In the genomic region with DNA sequence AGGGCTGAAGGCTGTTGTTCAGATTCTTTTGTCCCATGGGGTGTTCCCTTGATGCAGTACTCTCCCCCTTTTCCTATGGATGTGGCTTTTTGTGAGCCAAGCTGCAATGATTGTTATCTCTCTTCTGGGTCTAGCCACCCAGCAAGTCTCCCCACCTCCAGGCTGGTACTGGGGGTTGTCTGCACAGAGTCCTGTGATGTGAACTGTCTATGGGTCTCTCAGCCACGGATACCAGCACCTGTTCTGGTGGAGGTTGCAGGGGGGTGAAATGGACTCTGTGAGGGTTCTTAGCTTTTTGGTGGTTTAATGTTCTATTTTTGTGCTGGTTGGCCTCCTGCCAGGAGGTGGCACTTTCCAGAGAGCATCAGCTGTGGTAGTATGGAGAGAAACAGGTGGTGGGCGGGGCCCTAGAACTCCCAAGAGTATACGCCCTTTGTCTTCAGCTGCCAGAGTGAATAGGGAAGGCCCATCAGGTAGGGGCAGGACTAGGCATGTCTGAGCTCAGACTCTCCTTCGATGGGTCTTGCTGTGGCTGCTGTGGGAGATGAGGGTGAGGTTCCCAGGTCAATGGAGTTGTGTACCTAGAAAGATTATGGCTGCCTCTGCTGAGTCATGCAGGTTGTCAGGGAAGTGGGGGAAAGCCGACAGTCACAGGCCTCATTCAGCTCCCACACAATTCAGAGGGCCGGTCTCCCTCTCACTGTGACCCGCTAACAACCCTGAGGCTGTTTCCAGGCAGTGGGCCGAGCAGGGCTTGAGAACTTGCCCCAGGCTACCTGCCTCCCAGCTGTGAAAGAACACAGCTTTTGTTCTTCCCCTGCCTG, we compare ENCODE assay signal across 8 cellular contexts.
DNase-seq lines count a peak whose midpoint lies in the region; ATAC-seq and TF ChIP-seq lines count a peak whose summit lies in the region.
"Not testable (repeated sequence)": the region's sequence is repeated elsewhere in the genome, so short reads cannot be mapped to it uniquely, and the experiment has no call there.

No MANE protein-coding gene starts in this region.

- not testable (repeated sequence) for H2AFZ ChIP-seq in H9 (ENCODE audit: low read length)

- H4K8ac ChIP-seq in H9 (replicated peaks; ENCODE audit: insufficient read length, low read depth, low read length), result not testable (repeated sequence)

- H3K36me3 Mint-ChIP-seq in H9 (ENCODE audit: insufficient read depth in 1 of 3, low read depth in 3 of 3), result peaks cover 13 to 45% (median 17%) of the 10 kb centered on the region in 3 experiments
- H3K36me3 Mint-ChIP-seq in activated CD4-positive, alpha-beta T cell treated with anti-CD3 and anti-CD28 coated beads for 36 hours (ENCODE audit: low read depth), result not testable (repeated sequence)

- H2BK15ac ChIP-seq in H9 (ENCODE audit: low read depth, low read length), result not testable (repeated sequence)

- H3K79me1 ChIP-seq in H9 (ENCODE audit: insufficient read depth, low read depth, low read length, poor library complexity, severe bottlenecking), result not testable (repeated sequence)

- H4K5ac ChIP-seq in H9 (ENCODE audit: insufficient read length, low read depth, low read length), result not testable (repeated sequence)

- peaks cover 34 to 37% of the 10 kb centered on the region in 2 experiments for H3K9me3 Mint-ChIP-seq in H9
- H3K9me3 Mint-ChIP-seq in activated CD4-positive, alpha-beta T cell treated with anti-CD3 and anti-CD28 coated beads for 36 hours (ENCODE audit: low read depth), result not testable (repeated sequence)

- H3K4ac ChIP-seq in H9 (ENCODE audit: low read depth, low read length), result not testable (repeated sequence)

- peak overlapping the region; percentile 75 for H3K14ac ChIP-seq in H9 (ENCODE audit: insufficient read depth, low read length)

- H3K4me1 Mint-ChIP-seq in H9, result peaks cover 16 to 20% of the 10 kb centered on the region in 2 experiments
- peaks cover 11% of the 10 kb centered on the region for H3K4me1 Mint-ChIP-seq in activated CD4-positive, alpha-beta T cell treated with anti-CD3 and anti-CD28 coated beads for 36 hours

- H3K56ac ChIP-seq in H9 (ENCODE audit: insufficient read length, low read depth, low read length), result not testable (repeated sequence)

- H3K4me1 ChIP-seq in H9 (ENCODE audit: insufficient read depth, low read length), result not testable (repeated sequence)

- H3T11ph ChIP-seq in H9 (ENCODE audit: low read length), result not testable (repeated sequence)

- not testable (repeated sequence) for H3K79me2 ChIP-seq in H9 (ENCODE audit: insufficient read depth, low read length)

- not testable (repeated sequence) for H2BK12ac ChIP-seq in H9 (ENCODE audit: insufficient read length, low read depth, low read length)

- H2BK5ac ChIP-seq in H9 (ENCODE audit: insufficient read length, low read length), result not testable (repeated sequence)

- not testable (repeated sequence) for H4K20me1 ChIP-seq in H9 (ENCODE audit: control insufficient read depth, insufficient read depth, insufficient read length)

- peak overlapping the region; percentile 57 for H2BK120ac ChIP-seq in H9 (ENCODE audit: low read depth, low read length, poor library complexity, severe bottlenecking)

- not testable (repeated sequence) for H3K23me2 ChIP-seq in H9 (ENCODE audit: insufficient read length, low read depth, low read length, poor library complexity, severe bottlenecking)

- no CpG with 5 or more reads among the region's 8 CpGs for WGBS in H9 (ENCODE audit: extremely low coverage, insufficient read length, low lambda C conversion rate)

- H3K9ac ChIP-seq in H9 (ENCODE audit: extremely low read depth, insufficient read length, low read length), result not testable (repeated sequence)

- POLR2A ChIA-PET in activated CD4-positive, alpha-beta T cell treated with anti-CD3 and anti-CD28 coated beads for 36 hours (lab: Charles Lee), result not testable (repeated sequence)

- H3K18ac ChIP-seq in H9 (ENCODE audit: insufficient read length, low read depth, low read length), result peak overlapping the region; percentile 82

- not testable (repeated sequence) for H4K91ac ChIP-seq in H9 (ENCODE audit: insufficient read length, low read depth, low read length)

- CTCF ChIA-PET in activated CD4-positive, alpha-beta T cell treated with anti-CD3 and anti-CD28 coated beads for 36 hours (lab: Charles Lee), result interaction anchor here (0.6 to 1.4 kb wide), 2 partner anchors 145 to 156 kb away, joined by 3 read pairs; no protein-coding TSS in a partner anchor

- not testable (repeated sequence) for H3K4me2 ChIP-seq in H9 (ENCODE audit: insufficient read depth, insufficient read length, low read length)

- H3K27me3 ChIP-seq in H9 (ENCODE audit: insufficient read depth, low read length), result not testable (repeated sequence)

- H3K27ac ChIP-seq in H9 (ENCODE audit: insufficient read length, low read depth, low read length), result peak overlapping the region; percentile 32

- ATAC-seq in activated CD4-positive, alpha-beta T cell treated with anti-CD3 and anti-CD28 coated beads for 36 hours, result not testable (repeated sequence)
- peak; percentile 84 for ATAC-seq in esophagus mucosa

- not testable (repeated sequence) for H2AK5ac ChIP-seq in H9 (ENCODE audit: insufficient read length, low read length)

- H3K27ac Mint-ChIP-seq in H9, result peak overlapping the region in 1 of 3 experiments; percentile 89; a peak in 3 of 7 replicates
- H3K27ac Mint-ChIP-seq in activated CD4-positive, alpha-beta T cell treated with anti-CD3 and anti-CD28 coated beads for 36 hours, result not testable (repeated sequence)

- H3K4me3 Mint-ChIP-seq in H9; activated CD4-positive, alpha-beta T cell treated with anti-CD3 and anti-CD28 coated beads for 36 hours: not testable (repeated sequence)

- TF ChIP-seq CTCF in H9 (conservative IDR thresholded peaks at IDR 0.05), result not testable (repeated sequence)

- peak; percentile 91 for DNase-seq in COLO668 (lab: John Stamatoyannopoulos, UW; ENCODE audit: unreplicated experiment)
- peak; percentile 63 for DNase-seq in H9
- DNase-seq in NAMALWA (ENCODE audit: low spot score), result peak; percentile 84
- peak; percentile 67 for DNase-seq in NCI-H2107 (lab: John Stamatoyannopoulos, UW)
- peak; percentile 68 for DNase-seq in NCI-H82 (lab: John Stamatoyannopoulos, UW)
- peak; percentile 8 for DNase-seq in activated CD4-positive, alpha-beta T cell treated with anti-CD3 and anti-CD28 coated beads for 36 hours
- DNase-seq in renal cortical epithelial cell (ENCODE audit: low read depth), result peak; percentile 30

- not testable (repeated sequence) for H3K27me3 Mint-ChIP-seq in H9 (ENCODE audit: low read depth); activated CD4-positive, alpha-beta T cell treated with anti-CD3 and anti-CD28 coated beads for 36 hours

- not testable (repeated sequence) for H2BK20ac ChIP-seq in H9 (ENCODE audit: low read depth, low read length, poor library complexity, severe bottlenecking)

- intact Hi-C loops in activated CD4-positive, alpha-beta T cell treated with anti-CD3 and anti-CD28 coated beads for 36 hours (cut with DNase I, micrococcal nuclease), result not testable (repeated sequence)

- H3K9me3 ChIP-seq in H9 (ENCODE audit: control insufficient read depth, low read depth, low read length), result not testable (repeated sequence)

- H3K23ac ChIP-seq in H9 (ENCODE audit: insufficient read length, low read depth, low read length), result not testable (repeated sequence)

Comparison
In these comparisons a context has a peak if more than half of its experiments do, and no peak if none do; other contexts are left out.
1. DNase-seq: peak in every context shown above with its lines; median percentile 91 in COLO668; 84 in NAMALWA; 68 in NCI-H82; 67 in NCI-H2107; 63 in H9; 30 in renal cortical epithelial cell; 8 in activated CD4-positive, alpha-beta T cell treated with anti-CD3 and anti-CD28 coated beads for 36 hours.